Comparison of ENCODE assay signal across 8 cellular contexts in genomic region chr2:138846216-138846821, GRCh38.
DNase-seq lines count a peak whose midpoint lies in the region; ATAC-seq, FAIRE-seq and TF ChIP-seq lines count a peak whose summit lies in the region.

No MANE protein-coding gene starts in this region.

- H3K27ac ChIP-seq in Peyer's patch (no peak overlapping the region), esophagus muscularis mucosa (replicated peaks in 1 of 4) (no peak overlapping the region)

- H3K9me3 ChIP-seq in Peyer's patch (no peaks in the 10 kb centered on the region), esophagus muscularis mucosa (no peaks in the 10 kb centered on the region)

- no peaks in the 10 kb centered on the region for H3K4me1 ChIP-seq in Peyer's patch
- no peaks in the 10 kb centered on the region for H3K4me1 ChIP-seq in esophagus muscularis mucosa

- intact Hi-C loops in esophagus muscularis mucosa (cut with DNase I), result no loop called here

- no peak for FAIRE-seq in HTR-8/SVneo (lab: Jason Lieb, UNC)

- TF ChIP-seq CTCF in GM10266 (IDR thresholded peaks at IDR 0.05; ENCODE audit: control insufficient read depth, insufficient read depth, low read depth, missing control alignments) (peak; percentile 65), Peyer's patch (IDR thresholded peaks at IDR 0.05) (peak in 5 of 6 experiments; percentile 11 to 46 (median 46)), esophagus muscularis mucosa (IDR thresholded peaks at IDR 0.05) (peak in 2 of 3 experiments; percentile 30 to 46), omental fat pad (IDR thresholded peaks at IDR 0.05) (no peak)

- no peak for TF ChIP-seq EP300 in esophagus muscularis mucosa (IDR thresholded peaks at IDR 0.05)

- H3K9me3 Mint-ChIP-seq in stimulated activated naive CD8-positive, alpha-beta T cell treated with anti-CD3 and anti-CD28 coated beads, Interleukin-15, amount 100 ng/mL, for 72 hours, result no peaks in the 10 kb centered on the region

- TF ChIP-seq POLR2A in Peyer's patch (IDR thresholded peaks at IDR 0.05) (no peak), esophagus muscularis mucosa (IDR thresholded peaks at IDR 0.05; ENCODE audit: low read depth) (no peak)

- no peak overlapping the region for H3K4me3 ChIP-seq in Peyer's patch
- H3K4me3 ChIP-seq in esophagus muscularis mucosa, result no peak overlapping the region

- 74% methylated on average over 8 of the region's 8 CpGs for WGBS in esophagus muscularis mucosa

- H3K36me3 ChIP-seq in Peyer's patch (no peaks in the 10 kb centered on the region), esophagus muscularis mucosa (no peaks in the 10 kb centered on the region)

- H3K4me3 Mint-ChIP-seq in stimulated activated naive CD8-positive, alpha-beta T cell treated with anti-CD3 and anti-CD28 coated beads, Interleukin-15, amount 100 ng/mL, for 72 hours, result no peak overlapping the region

- no peaks in the 10 kb centered on the region for H3K4me1 Mint-ChIP-seq in stimulated activated naive CD8-positive, alpha-beta T cell treated with anti-CD3 and anti-CD28 coated beads, Interleukin-15, amount 100 ng/mL, for 72 hours

- H3K27me3 Mint-ChIP-seq in stimulated activated naive CD8-positive, alpha-beta T cell treated with anti-CD3 and anti-CD28 coated beads, Interleukin-15, amount 100 ng/mL, for 72 hours, result peaks cover 6% of the 10 kb centered on the region

- DNase-seq in GM10266 (ENCODE audit: extremely low spot score) (peak; percentile 37), HTR-8/SVneo (ENCODE audit: insufficient read length, low spot score) (peak; percentile 41), Peyer's patch (no peak), esophagus muscularis mucosa (ENCODE audit: extremely low spot score) (no peak), omental fat pad (ENCODE audit: low spot score) (no peak)
- DNase-seq in stimulated activated naive CD8-positive, alpha-beta T cell treated with anti-CD3 and anti-CD28 coated beads, Interleukin-15, amount 100 ng/mL, for 72 hours, result no peak
- DNase-seq in stimulated activated CD4-positive, alpha-beta T cell treated with anti-CD3 and anti-CD28 coated beads, Interleukin-2, amount 100 ng/mL, for 48 hours, result no peak

- H3K27ac Mint-ChIP-seq in stimulated activated naive CD8-positive, alpha-beta T cell treated with anti-CD3 and anti-CD28 coated beads, Interleukin-15, amount 100 ng/mL, for 72 hours, result peak overlapping the region in 1 of 2 donors; percentile 9

- H3K27me3 ChIP-seq in Peyer's patch (no peaks in the 10 kb centered on the region), esophagus muscularis mucosa (no peaks in the 10 kb centered on the region)

- peak; percentile 91 for ATAC-seq in GM21576 (IDR thresholded peaks at IDR 0.05; ENCODE audit: unreplicated experiment)
- peak; percentile 69 for ATAC-seq in stimulated activated naive CD8-positive, alpha-beta T cell treated with anti-CD3 and anti-CD28 coated beads, Interleukin-15, amount 100 ng/mL, for 72 hours
- ATAC-seq in omental fat pad (ENCODE audit: low FRiP score), result no peak

Comparison
In these comparisons a context has a peak if more than half of its experiments do, and no peak if none do; other contexts are left out.
1. DNase-seq: peak in GM10266 (single experiment) and HTR-8/SVneo (single experiment); none in Peyer's patch (0 of 3), esophagus muscularis mucosa (single experiment), stimulated activated naive CD8-positive, alpha-beta T cell treated with anti-CD3 and anti-CD28 coated beads, Interleukin-15, amount 100 ng/mL, for 72 hours (0 of 2), stimulated activated CD4-positive, alpha-beta T cell treated with anti-CD3 and anti-CD28 coated beads, Interleukin-2, amount 100 ng/mL, for 48 hours (0 of 2) and omental fat pad (single experiment).
2. CTCF ChIP-seq: peak in GM10266 (single experiment), Peyer's patch (5 of 6) and esophagus muscularis mucosa (2 of 3); none in omental fat pad (0 of 3).